In the genomic region with DNA sequence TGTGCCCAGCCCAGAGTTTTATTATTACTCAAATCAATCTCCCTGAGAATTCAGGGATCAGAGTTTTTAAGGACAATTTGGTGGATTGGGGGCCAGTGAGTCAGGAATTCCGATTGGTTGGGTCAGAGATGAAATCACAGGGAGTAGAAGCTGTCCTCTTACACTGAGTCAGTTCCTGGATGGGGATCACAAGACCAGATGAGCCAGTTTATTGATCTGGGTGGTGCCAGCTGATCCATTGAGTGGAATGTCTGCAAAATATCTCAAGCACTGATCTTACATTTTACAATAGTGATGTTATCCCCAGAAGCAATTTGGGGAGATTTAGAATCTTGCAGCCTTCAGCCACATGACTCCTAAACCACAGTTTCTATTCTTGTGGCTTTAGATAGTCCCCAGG, we compare ENCODE assay signal across 18 cellular contexts.
"Had no signal": no experiment of that assay in that cellular context is flagged by ENCODE, and none has a peak within 500 bp of the region (broad histone marks: within the 10 kb centered on the region; RNA-seq: fewer than 3 reads in every experiment).

No MANE protein-coding gene starts in this region.

- H3K27ac ChIP-seq: gastrocnemius medialis, heart left ventricle, left lung, neutrophil, parathyroid adenoma, tibial artery, vagina had no signal

- H3K27me3 ChIP-seq: gastrocnemius medialis, heart left ventricle, left lung, neutrophil, tibial artery, vagina had no signal

- H3K36me3 Mint-ChIP-seq: stimulated activated memory B cell treated with anti-CD40 and anti-IgM and Interleukin-4, amounts not matched to agents 10 μg/mL and 1 μg/mL and 100 μg/mL, for 72 hours had no signal

- H3K9me3 ChIP-seq: gastrocnemius medialis had no signal

- H3K36me3 ChIP-seq: gastrocnemius medialis, heart left ventricle, left lung, neutrophil, tibial artery, vagina had no signal

- H2AFZ ChIP-seq: parathyroid adenoma had no signal

- H3K27me3 Mint-ChIP-seq: activated CD4-positive, alpha-beta memory T cell treated with anti-CD3 and anti-CD28 coated beads, Interleukin-2, amount 10 ng/mL, durations not matched to agents 7 days and 5 days had no signal

- H3K4me1 Mint-ChIP-seq: activated CD4-positive, alpha-beta memory T cell treated with anti-CD3 and anti-CD28 coated beads, Interleukin-2, amount 10 ng/mL, durations not matched to agents 7 days and 5 days; activated CD4-positive, alpha-beta T cell treated with anti-CD3 and anti-CD28 coated beads for 36 hours; naive thymus-derived CD8-positive, alpha-beta T cell; stimulated activated memory B cell treated with anti-CD40 and anti-IgM and Interleukin-4, amounts not matched to agents 10 μg/mL and 1 μg/mL and 100 μg/mL, for 72 hours had no signal

- H3K79me2 ChIP-seq: parathyroid adenoma had no signal

- H3K4me1 ChIP-seq: gastrocnemius medialis, heart left ventricle, left lung, parathyroid adenoma, tibial artery, vagina had no signal

- H3K27ac Mint-ChIP-seq: activated CD4-positive, alpha-beta memory T cell treated with anti-CD3 and anti-CD28 coated beads, Interleukin-2, amount 10 ng/mL, durations not matched to agents 7 days and 5 days; activated CD4-positive, alpha-beta T cell treated with anti-CD3 and anti-CD28 coated beads for 36 hours; activated naive CD4-positive, alpha-beta T cell treated with anti-CD3 and anti-CD28 coated beads, Interleukin-2, amount 50 U/mL, for 72 hours; activated T-cell treated with anti-CD3 and anti-CD28 coated beads, Interleukin-2, amount 50 U/mL, for 24 hours; naive thymus-derived CD8-positive, alpha-beta T cell; stimulated activated memory B cell treated with anti-CD40 and anti-IgM and Interleukin-4, amounts not matched to agents 10 μg/mL and 1 μg/mL and 100 μg/mL, for 72 hours had no signal

- H3K4me3 Mint-ChIP-seq: activated CD4-positive, alpha-beta memory T cell treated with anti-CD3 and anti-CD28 coated beads, Interleukin-2, amount 10 ng/mL, durations not matched to agents 7 days and 5 days; activated CD4-positive, alpha-beta T cell treated with anti-CD3 and anti-CD28 coated beads for 36 hours; activated T-cell treated with anti-CD3 and anti-CD28 coated beads, Interleukin-2, amount 50 U/mL, for 24 hours; naive thymus-derived CD8-positive, alpha-beta T cell; stimulated activated memory B cell treated with anti-CD40 and anti-IgM and Interleukin-4, amounts not matched to agents 10 μg/mL and 1 μg/mL and 100 μg/mL, for 72 hours had no signal

- H3K4me3 ChIP-seq: gastrocnemius medialis, heart left ventricle, left lung, mucosa of descending colon, tibial artery, vagina had no signal

- ATAC-seq: activated CD4-positive, alpha-beta T cell treated with anti-CD3 and anti-CD28 coated beads for 36 hours; activated naive CD4-positive, alpha-beta T cell treated with anti-CD3 and anti-CD28 coated beads, Interleukin-2, amount 50 U/mL, for 72 hours; gastrocnemius medialis; heart left ventricle; left lung; mucosa of descending colon; naive thymus-derived CD8-positive, alpha-beta T cell; stimulated activated memory B cell treated with anti-CD40 and anti-IgM and Interleukin-4, amounts not matched to agents 10 μg/mL and 1 μg/mL and 100 μg/mL, for 72 hours had no signal

- DNase-seq: activated CD4-positive, alpha-beta memory T cell treated with anti-CD3 and anti-CD28 coated beads, Interleukin-2, amount 10 ng/mL, durations not matched to agents 7 days and 5 days; activated CD4-positive, alpha-beta T cell treated with anti-CD3 and anti-CD28 coated beads for 36 hours; activated effector memory CD4-positive, alpha-beta T cell treated with anti-CD3 and anti-CD28 coated beads, Interleukin-2, amount 50 U/mL, for 16 hours; activated T-cell treated with anti-CD3 and anti-CD28 coated beads, Interleukin-2, amount 50 U/mL, for 24 hours; caudate nucleus; gastrocnemius medialis; heart left ventricle; left lung; mucosa of descending colon; naive thymus-derived CD8-positive, alpha-beta T cell; stimulated activated CD4-positive, alpha-beta T cell treated with anti-CD3 and anti-CD28 coated beads, Interleukin-2, amount 100 ng/mL, for 48 hours; T-helper 1 cell; tibial artery had no signal

- H3K9ac ChIP-seq: parathyroid adenoma had no signal
